15 cellular contexts compared by ENCODE assay signal in genomic region chr3:151775314-151776258, GRCh38. TPM values are rescaled to one million over a fixed set of nuclear protein-coding genes. Genes with fewer than 3 reads are reported as not detected.
"Had no signal": no experiment of that assay in that cellular context is flagged by ENCODE, and none has a peak within 500 bp of the region (broad histone marks: within the 10 kb centered on the region; RNA-seq: fewer than 3 reads in every experiment).

No MANE protein-coding gene starts in this region.

- H3K27ac ChIP-seq: adrenal gland, cardiac muscle cell, esophagus muscularis mucosa had no signal

- H3K4me3 ChIP-seq: adrenal gland, cardiac muscle cell, esophagus muscularis mucosa, left lung had no signal

- DNase-seq: activated B cell treated with CpG ODN at 0.5 μM for 24 hours; activated CD4-positive, alpha-beta T cell treated with anti-CD3 and anti-CD28 coated beads for 48 hours; activated CD8-positive, alpha-beta T cell treated with anti-CD3 and anti-CD28 coated beads for 36 hours; activated effector memory CD4-positive, alpha-beta T cell treated with anti-CD3 and anti-CD28 coated beads, Interleukin-2, amount 50 U/mL, for 16 hours; activated T-cell treated with anti-CD3 and anti-CD28 coated beads, Interleukin-2, amount 50 U/mL, for 48 hours; adrenal gland; hippocampal formation; kidney; left lung; naive B cell had no signal

- H3K9me3 ChIP-seq: adrenal gland, esophagus muscularis mucosa, left lung had no signal

- ATAC-seq: activated CD8-positive, alpha-beta T cell treated with anti-CD3 and anti-CD28 coated beads for 36 hours; left lung; stimulated activated effector memory CD8-positive, alpha-beta T cell treated with anti-CD3 and anti-CD28 coated beads, Interleukin-12 subunit alpha, Interleukin-12 subunit beta, amount 100 ng/mL, for 72 hours had no signal

- H3K27me3 ChIP-seq: adrenal gland, cardiac muscle cell, esophagus muscularis mucosa, left lung had no signal

- H3K36me3 ChIP-seq: adrenal gland, cardiac muscle cell, esophagus muscularis mucosa, left lung had no signal

RNA-seq across cellular contexts. Expression of gene AADAC, which starts 38.3 kb away (rescaled TPM):
- total RNA-seq: activated B cell treated with CpG ODN at 0.5 μM for 24 hours; activated CD8-positive, alpha-beta T cell treated with anti-CD3 and anti-CD28 coated beads for 36 hours; cardiac muscle cell; esophagus muscularis mucosa; kidney; mononuclear cell; renal cortical epithelial cell had no signal

RNA-seq across cellular contexts. Expression of gene AADACL2, which starts 41.9 kb away (rescaled TPM):
- total RNA-seq: activated B cell treated with CpG ODN at 0.5 μM for 24 hours; activated CD8-positive, alpha-beta T cell treated with anti-CD3 and anti-CD28 coated beads for 36 hours; cardiac muscle cell; kidney; left lung; mononuclear cell; renal cortical epithelial cell had no signal
